In genomic region chr15:78000089-78000926, GRCh38 we compare ENCODE assay signal across 8 cellular contexts.
DNase-seq lines count a peak whose midpoint lies in the region; ATAC-seq and TF ChIP-seq lines count a peak whose summit lies in the region.

No MANE protein-coding gene starts in this region.

- H3K27ac ChIP-seq in lower lobe of right lung = no peak overlapping the region

- peak; percentile 21 for DNase-seq in NK-92 treated with Interleukin-12 subunit alpha and Interleukin-12 subunit beta, amount 100 ng/mL, for 24 hours (lab: John Stamatoyannopoulos, UW)
- DNase-seq in NK-92 (lab: John Stamatoyannopoulos, UW; ENCODE audit: unreplicated experiment) (no peak), LNCaP clone FGC (ENCODE audit: low read depth) (peak; percentile 69), cerebellar cortex (ENCODE audit: low spot score) (peak; percentile 57), lower lobe of right lung (peak; percentile 91)
- peak; percentile 52 for DNase-seq in activated CD4-positive, CD25-positive, alpha-beta regulatory T cell treated with anti-CD3 and anti-CD28 coated beads, Interleukin-2, amount 50 U/mL, for 16 hours (ENCODE audit: low read depth, low spot score)
- peak; percentile 61 to 69 for DNase-seq in stimulated activated CD8-positive, alpha-beta memory T cell treated with anti-CD3 and anti-CD28 coated beads, Interleukin-15, amount 100 ng/mL, for 48 hours (ENCODE audit: low read depth in 2 of 2)

- H3K4me1 ChIP-seq in lower lobe of right lung = peaks cover 41% of the 10 kb centered on the region

- H3K4me3 ChIP-seq in LNCaP clone FGC (ENCODE audit: low read depth, low read length) (no peak overlapping the region), lower lobe of right lung (no peak overlapping the region)

- peaks cover 76% of the 10 kb centered on the region for H3K36me3 ChIP-seq in lower lobe of right lung

- ATAC-seq in lower lobe of right lung (peak; percentile 91), HG03095 (IDR thresholded peaks at IDR 0.05; ENCODE audit: unreplicated experiment) (no peak)

- peak; percentile 97 for TF ChIP-seq CTCF in LNCaP clone FGC (IDR thresholded peaks at IDR 0.05; ENCODE audit: control insufficient read depth, extremely low read depth, insufficient read depth)
- peak; percentile 70 for TF ChIP-seq CTCF in lower lobe of right lung (IDR thresholded peaks at IDR 0.05)

- intact Hi-C loops in lower lobe of right lung (cut with DNase I) = no loop called here

- no peaks in the 10 kb centered on the region for H3K9me3 ChIP-seq in lower lobe of right lung

- H3K27me3 ChIP-seq in lower lobe of right lung (ENCODE audit: low read depth) = no peaks in the 10 kb centered on the region
